Comparison of ENCODE assay signal across 17 cellular contexts in the genomic region with DNA sequence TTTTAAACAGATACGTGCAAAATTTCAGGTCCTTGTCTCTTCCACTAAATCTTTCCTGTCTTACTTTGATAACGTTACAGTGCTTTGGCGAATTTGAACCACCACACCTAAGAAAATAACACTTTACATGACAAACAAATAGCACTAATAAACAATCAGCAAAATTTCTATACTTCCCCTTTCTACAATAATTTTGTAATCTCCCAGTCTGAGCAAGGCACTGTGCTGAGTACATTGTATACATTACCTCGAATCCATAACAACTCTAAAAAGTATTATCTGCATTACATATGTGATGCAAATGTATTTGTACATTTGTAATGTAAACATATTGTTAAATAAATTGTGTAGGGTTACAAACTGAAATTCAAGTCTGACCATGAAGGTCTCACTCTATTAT. TPM values are rescaled to one million over a fixed set of nuclear protein-coding genes. Genes with fewer than 3 reads are reported as not detected.
DNase-seq lines count a peak whose midpoint lies in the region; ATAC-seq, FAIRE-seq and TF ChIP-seq lines count a peak whose summit lies in the region.
"Had no signal": no experiment of that assay in that cellular context is flagged by ENCODE, and none has a peak within 500 bp of the region (broad histone marks: within the 10 kb centered on the region; RNA-seq: fewer than 3 reads in every experiment).

No MANE protein-coding gene starts in this region.

- no peak for TF ChIP-seq CTCF in DOHH2 (IDR thresholded peaks at IDR 0.05; ENCODE audit: low read depth, low read length, poor library complexity, severe bottlenecking)
- no peak for TF ChIP-seq CTCF in Loucy (conservative IDR thresholded peaks at IDR 0.05; ENCODE audit: low read length)
- TF ChIP-seq CTCF in GM12878 (IDR thresholded peaks at IDR 0.05 in 2 of 3, conservative IDR thresholded peaks at IDR 0.05 in 1 of 3; ENCODE audit: control insufficient read depth in 2 of 3, extremely low read depth in 1 of 3, insufficient read depth in 1 of 3, low read depth in 3 of 3, low read length in 3 of 3), result no peak
- TF ChIP-seq CTCF in neutrophil (IDR thresholded peaks at IDR 0.05), result no peak

- no TSS peak for BruUV-seq in GM12878 (replicated peaks; lab: Mats Ljungman, UMichigan)

- peak overlapping the region; percentile 8; the same call in 1 of the 2 replicates for H3K4me2 ChIP-seq in DOHH2 (ENCODE audit: low read length)
- peak overlapping the region; percentile 0 for H3K4me2 ChIP-seq in Loucy (ENCODE audit: low read depth, low read length, poor library complexity, severe bottlenecking)
- H3K4me2 ChIP-seq in GM12878 (ENCODE audit: control insufficient read depth, insufficient read depth), result no peak overlapping the region

- no peaks in the 10 kb centered on the region for H3K9me3 ChIP-seq in DOHH2 (ENCODE audit: control insufficient read depth, insufficient read depth, low read length)
- H3K9me3 ChIP-seq in Loucy (ENCODE audit: insufficient read depth, low read depth, low read length), result no peaks in the 10 kb centered on the region
- H3K9me3 ChIP-seq in GM12878 (replicated peaks; ENCODE audit: control insufficient read depth, insufficient read depth, low read length), result no peaks in the 10 kb centered on the region
- H3K9me3 ChIP-seq in neutrophil, result no peaks in the 10 kb centered on the region
- H3K9me3 ChIP-seq: heart right ventricle, right atrium auricular region, transverse colon had no signal

- H3F3A ChIP-seq in DOHH2 (ENCODE audit: control insufficient read depth, insufficient read depth), result peaks cover 5% of the 10 kb centered on the region
- H3F3A ChIP-seq in Loucy (ENCODE audit: low read depth), result no peaks in the 10 kb centered on the region

- H3K27ac ChIP-seq in DOHH2 (ENCODE audit: low read depth, low read length) (no peak overlapping the region), GM12878 (ENCODE audit: control insufficient read depth, insufficient read depth) (no peak overlapping the region), neutrophil (peak overlapping the region; percentile 77)
- H3K27ac ChIP-seq: right atrium auricular region, transverse colon had no signal

- H3K36me3 ChIP-seq in DOHH2 (ENCODE audit: control insufficient read depth, low read length) (0 out of 2 replicates have a peak, but pooled peaks cover 4% of the 10 kb centered on the region), Loucy (ENCODE audit: insufficient read depth, low read length) (no peaks in the 10 kb centered on the region), GM12878 (ENCODE audit: control insufficient read depth in 2 of 2, insufficient read depth in 2 of 2, low read length in 1 of 2) (no peaks in the 10 kb centered on the region), neutrophil (no peaks in the 10 kb centered on the region)
- H3K36me3 ChIP-seq: heart right ventricle, right atrium auricular region, transverse colon had no signal

- in situ Hi-C loops in GM12878 (cut with MboI), result no loop called here

- H3K79me2 ChIP-seq in DOHH2 (ENCODE audit: control insufficient read depth, low read length) (peaks cover 90% of the 10 kb centered on the region), Loucy (ENCODE audit: insufficient read depth, low read length) (peaks cover 98% of the 10 kb centered on the region), GM12878 (ENCODE audit: control insufficient read depth, insufficient read depth, low read length) (peaks cover 73% of the 10 kb centered on the region)

- H3K4me1 ChIP-seq in DOHH2 (ENCODE audit: control insufficient read depth, low read length) (peaks cover 23% of the 10 kb centered on the region), Loucy (ENCODE audit: insufficient read depth, low read length, poor library complexity, severe bottlenecking) (peaks cover 24% of the 10 kb centered on the region), GM12878 (ENCODE audit: control insufficient read depth, insufficient read depth, low read length) (peaks cover 18% of the 10 kb centered on the region; the same call in 1 of the 2 replicates), neutrophil (ENCODE audit: control insufficient read depth in 1 of 2, insufficient read depth in 1 of 2, low read depth in 1 of 2, low read length in 1 of 2) (peaks cover 19 to 34% of the 10 kb centered on the region in 2 experiments)

- no peak overlapping the region for H2AFZ ChIP-seq in Loucy (ENCODE audit: low read length)
- H2AFZ ChIP-seq in GM12878 (ENCODE audit: control insufficient read depth, low read depth, low read length), result no peak overlapping the region

- H3K4me3 ChIP-seq in DOHH2 (ENCODE audit: low read length) (no peak overlapping the region), Loucy (ENCODE audit: low read length, poor library complexity, severe bottlenecking) (no peak overlapping the region), GM12878 (no peak overlapping the region), neutrophil (ENCODE audit: low read depth in 1 of 2, low read length in 1 of 2) (no peak overlapping the region)
- H3K4me3 ChIP-seq: heart right ventricle, right atrium auricular region, transverse colon had no signal

- H3K9me2 ChIP-seq in DOHH2 (replicated peaks; ENCODE audit: control insufficient read depth, low read length), result no peaks in the 10 kb centered on the region
- no peaks in the 10 kb centered on the region for H3K9me2 ChIP-seq in Loucy (replicated peaks; ENCODE audit: low read depth, low read length)

- TF ChIP-seq POLR2A in GM12878 (IDR thresholded peaks at IDR 0.05; ENCODE audit: low read depth, low read length), result no peak

- CTCF ChIA-PET in GM12878 (lab: Yijun Ruan, JAX), result interaction anchor here (1.0 to 1.6 kb wide), 5 partner anchors 10 to 165 kb away, joined by 3 to 9 read pairs (median 3); no protein-coding TSS in a partner anchor

- intact Hi-C loops in GM12878 (cut with micrococcal nuclease; ENCODE audit: unreplicated experiment), result no loop called here

- ATAC-seq in GM12878, result peak; percentile 55
- no peak for ATAC-seq in stimulated activated effector memory CD8-positive, alpha-beta T cell treated with anti-CD3 and anti-CD28 coated beads, Interleukin-12 subunit alpha, Interleukin-12 subunit beta, amount 100 ng/mL, for 72 hours
- ATAC-seq: heart right ventricle had no signal

- peaks cover 5% of the 10 kb centered on the region; the same call in 1 of the 2 replicates for H4K20me1 ChIP-seq in DOHH2 (ENCODE audit: control insufficient read depth, insufficient read depth, low read depth, low read length)
- H4K20me1 ChIP-seq in Loucy (ENCODE audit: insufficient read depth, low read length, poor library complexity, severe bottlenecking), result peaks cover 87% of the 10 kb centered on the region
- H4K20me1 ChIP-seq in GM12878 (ENCODE audit: control insufficient read depth, insufficient read depth), result no peaks in the 10 kb centered on the region

- DNase-seq in GM12878 (ENCODE audit: low read depth, low spot score) (no peak), NCI-H1417 treated with DMSO at 0.1 percent for 48 hours (lab: John Stamatoyannopoulos, UW) (no peak), DMS79 treated with DMSO at 0.1 percent for 48 hours (lab: John Stamatoyannopoulos, UW) (no peak)
- no peak for DNase-seq in stimulated activated effector memory CD8-positive, alpha-beta T cell treated with anti-CD3 and anti-CD28 coated beads, Interleukin-12 subunit alpha, Interleukin-12 subunit beta, amount 100 ng/mL, for 72 hours (ENCODE audit: low spot score in 2 of 2)
- DNase-seq: activated CD4-positive, alpha-beta T cell treated with anti-CD3 and anti-CD28 coated beads, Interleukin-2, amount 10 ng/mL, durations not matched to agents 24 days and 14 days; activated T-cell treated with anti-CD3 and anti-CD28 coated beads, Interleukin-2, amount 50 U/mL, for 24 hours; CD8-positive, alpha-beta memory T cell; heart right ventricle; MV-4-11; NCI-H2227 treated with DMSO at 0.1 percent for 48 hours; T-helper 2 cell; transverse colon had no signal

- H3K9ac ChIP-seq in Loucy (ENCODE audit: low read depth, low read length, poor library complexity, severe bottlenecking) (no peak overlapping the region), GM12878 (ENCODE audit: control insufficient read depth, insufficient read depth, low read length) (no peak overlapping the region)

- RAD21 ChIA-PET in GM12878 (lab: Charles Lee; ENCODE audit: unreplicated experiment), result interaction anchor here (0.7 to 1.8 kb wide), 10 partner anchors 10 to 519 kb away, joined by 3 to 18 read pairs (median 6); a partner anchor contains a TSS

- POLR2A ChIA-PET in GM12878 (lab: Charles Lee), result interaction anchor here (1.3 kb wide), 1 partner anchor 21 kb away, joined by 5 read pairs; no protein-coding TSS in a partner anchor

- no peak for TF ChIP-seq RAD21 in GM12878 (IDR thresholded peaks at IDR 0.05; ENCODE audit: insufficient read depth, low read depth, low read length)

- no peaks in the 10 kb centered on the region for H3K27me3 ChIP-seq in DOHH2 (ENCODE audit: control insufficient read depth, low read length)
- no peaks in the 10 kb centered on the region for H3K27me3 ChIP-seq in Loucy (ENCODE audit: insufficient read depth, low read length, poor library complexity, severe bottlenecking)
- no peaks in the 10 kb centered on the region for H3K27me3 ChIP-seq in GM12878 (replicated peaks in 1 of 2; ENCODE audit: control insufficient read depth in 2 of 2, insufficient read depth in 2 of 2, low read length in 1 of 2)
- H3K27me3 ChIP-seq in neutrophil, result no peaks in the 10 kb centered on the region
- H3K27me3 ChIP-seq: heart right ventricle, right atrium auricular region, transverse colon had no signal

- SMC1A ChIA-PET in GM12878 (lab: Charles Lee; ENCODE audit: uncharacterized antibody, unreplicated experiment), result interaction anchor here (0.7 to 2.3 kb wide), 8 partner anchors 9 to 101 kb away, joined by 3 to 28 read pairs (median 6); no protein-coding TSS in a partner anchor

- H3K4me3 Mint-ChIP-seq in stimulated activated effector memory CD8-positive, alpha-beta T cell treated with anti-CD3 and anti-CD28 coated beads, Interleukin-12 subunit alpha, Interleukin-12 subunit beta, amount 100 ng/mL, for 72 hours, result no peak overlapping the region
- H3K4me3 Mint-ChIP-seq: activated CD4-positive, alpha-beta T cell treated with anti-CD3 and anti-CD28 coated beads, Interleukin-2, amount 10 ng/mL, durations not matched to agents 24 days and 14 days; activated T-cell treated with anti-CD3 and anti-CD28 coated beads, Interleukin-2, amount 50 U/mL, for 24 hours; CD8-positive, alpha-beta memory T cell had no signal

- H3K9me3 Mint-ChIP-seq in stimulated activated effector memory CD8-positive, alpha-beta T cell treated with anti-CD3 and anti-CD28 coated beads, Interleukin-12 subunit alpha, Interleukin-12 subunit beta, amount 100 ng/mL, for 72 hours, result no peaks in the 10 kb centered on the region
- H3K9me3 Mint-ChIP-seq: activated CD4-positive, alpha-beta T cell treated with anti-CD3 and anti-CD28 coated beads, Interleukin-2, amount 10 ng/mL, durations not matched to agents 24 days and 14 days; activated T-cell treated with anti-CD3 and anti-CD28 coated beads, Interleukin-2, amount 50 U/mL, for 24 hours; CD8-positive, alpha-beta memory T cell had no signal

- no peaks in the 10 kb centered on the region for H3K36me3 Mint-ChIP-seq in stimulated activated effector memory CD8-positive, alpha-beta T cell treated with anti-CD3 and anti-CD28 coated beads, Interleukin-12 subunit alpha, Interleukin-12 subunit beta, amount 100 ng/mL, for 72 hours

- TF ChIP-seq EP300 in GM12878 (IDR thresholded peaks at IDR 0.05; ENCODE audit: borderline replicate concordance in 1 of 2, control insufficient read depth in 1 of 2, low read depth in 2 of 2, low read length in 2 of 2), result no peak

- FAIRE-seq in GM12878 (lab: Jason Lieb, UNC), result no peak
- FAIRE-seq: colon had no signal

- 75% methylated on average over 4 of the region's 4 CpGs for WGBS in GM12878 (ENCODE audit: insufficient coverage, insufficient replicate concordance, low lambda C conversion rate, missing lambda C conversion rate)

- no peak overlapping the region for H3K27ac Mint-ChIP-seq in stimulated activated effector memory CD8-positive, alpha-beta T cell treated with anti-CD3 and anti-CD28 coated beads, Interleukin-12 subunit alpha, Interleukin-12 subunit beta, amount 100 ng/mL, for 72 hours
- H3K27ac Mint-ChIP-seq: activated CD4-positive, alpha-beta T cell treated with anti-CD3 and anti-CD28 coated beads, Interleukin-2, amount 10 ng/mL, durations not matched to agents 24 days and 14 days had no signal

- H3K4me1 Mint-ChIP-seq in stimulated activated effector memory CD8-positive, alpha-beta T cell treated with anti-CD3 and anti-CD28 coated beads, Interleukin-12 subunit alpha, Interleukin-12 subunit beta, amount 100 ng/mL, for 72 hours, result peaks cover 55% of the 10 kb centered on the region

RNA-seq across cellular contexts. Expression of a gene that starts 49.9 kb away (rescaled TPM):
- 114 and 117 TPM in 2 replicates for total RNA-seq in GM12878 (2013; cell fraction: nucleolus; rRNA removed)
- total RNA-seq in GM12878 (2014; rRNA removed) (55.5 and 56.0 TPM in 2 replicates), GM12878 (2014; rRNA removed; fragmentation: Illumina TruSeq; extraction: Trizol) (65.5 and 69.7 TPM in 2 replicates), GM12878 (2021) (133 TPM in 2 replicates)
- 56.1 TPM for polyA plus RNA-seq in GM12878 (2011; ENCODE audit: low read depth)
- polyA plus RNA-seq in GM12878 (2011; rRNA removed) (94.3 and 135 TPM in 2 replicates), GM12878 (2014; fragmentation: Illumina TruSeq; extraction: Trizol) (130 and 166 TPM in 2 replicates), GM12878 (2014; fragmentation: Nextera tagmentation; extraction: Ambion mirVana) (100 to 1,000 TPM in 1 of 2 experiments, 10 to 100 TPM in 1; 68.0 to 112 TPM), GM12878 (2014; rRNA removed) (71.2 and 72.6 TPM in 2 replicates), GM12878 (2016; fragmentation: Nextera tagmentation; extraction: Ambion mirVana) (10 to 100 TPM; 78.4 to 88.1 TPM)
- 31.6 and 46.1 TPM in 2 replicates for polyA plus RNA-seq in GM12878 (2011; cell fraction: cytosol; rRNA removed)
- 43.0 and 55.6 TPM in 2 replicates for polyA plus RNA-seq in GM12878 (2011; cell fraction: nucleus; rRNA removed)
- polyA plus RNA-seq in GM12878 (2012), result 94.6 and 95.7 TPM in 2 replicates
- polyA minus RNA-seq in GM12878 (2011; rRNA and poly(A)+ RNA removed), result 50.2 and 64.6 TPM in 2 replicates
- polyA minus RNA-seq in GM12878 (2011; cell fraction: cytosol; rRNA and poly(A)+ RNA removed), result 23.1 and 32.0 TPM in 2 replicates
- polyA minus RNA-seq in GM12878 (2011; cell fraction: nucleus; rRNA and poly(A)+ RNA removed), result 25.6 and 43.1 TPM in 2 replicates
